In the genomic region with DNA sequence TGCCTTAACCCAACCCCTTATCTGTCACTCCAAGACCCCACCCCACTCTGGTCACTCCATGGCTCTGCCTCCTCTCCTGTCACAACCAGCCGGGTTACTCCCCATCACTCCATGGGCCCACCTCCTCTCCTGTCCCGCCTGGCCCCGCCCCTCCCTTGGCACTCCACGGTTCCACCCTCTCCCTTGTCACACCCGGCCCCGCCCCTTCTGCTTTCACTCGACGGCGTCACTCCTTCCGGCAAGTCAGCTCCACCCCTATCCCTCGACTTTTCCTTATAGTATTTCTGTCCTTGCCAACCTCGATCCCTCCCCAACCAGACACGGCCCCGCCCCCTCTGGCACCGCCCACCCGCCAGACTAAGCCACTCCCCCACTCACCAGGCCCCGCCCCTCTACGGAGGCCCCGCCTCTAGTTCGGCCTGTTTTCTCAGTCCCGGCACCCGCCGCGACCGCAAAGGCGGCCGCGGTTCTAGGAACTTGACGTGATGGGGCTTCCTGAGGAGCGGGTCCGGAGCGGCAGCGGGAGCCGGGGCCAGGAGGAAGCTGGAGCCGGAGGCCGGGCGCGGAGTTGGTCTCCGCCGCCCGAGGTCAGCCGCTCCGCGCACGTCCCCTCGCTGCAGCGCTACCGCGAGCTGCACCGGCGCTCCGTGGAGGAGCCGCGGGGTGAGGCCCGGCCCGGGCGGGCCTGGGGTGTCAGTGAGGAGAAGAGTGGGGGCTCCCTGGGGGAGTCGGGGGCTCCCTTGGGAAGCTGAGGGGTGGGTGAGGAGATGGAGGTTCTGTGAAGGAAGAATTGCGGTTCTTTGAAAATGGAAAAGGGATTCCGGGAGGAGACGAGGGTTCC, we compare ENCODE assay signal across 8 cellular contexts. TPM values are rescaled to one million over a fixed set of nuclear protein-coding genes. Genes with fewer than 3 reads are reported as not detected.
DNase-seq lines count a peak whose midpoint lies in the region; ATAC-seq and TF ChIP-seq lines count a peak whose summit lies in the region.

A gene with protein sequence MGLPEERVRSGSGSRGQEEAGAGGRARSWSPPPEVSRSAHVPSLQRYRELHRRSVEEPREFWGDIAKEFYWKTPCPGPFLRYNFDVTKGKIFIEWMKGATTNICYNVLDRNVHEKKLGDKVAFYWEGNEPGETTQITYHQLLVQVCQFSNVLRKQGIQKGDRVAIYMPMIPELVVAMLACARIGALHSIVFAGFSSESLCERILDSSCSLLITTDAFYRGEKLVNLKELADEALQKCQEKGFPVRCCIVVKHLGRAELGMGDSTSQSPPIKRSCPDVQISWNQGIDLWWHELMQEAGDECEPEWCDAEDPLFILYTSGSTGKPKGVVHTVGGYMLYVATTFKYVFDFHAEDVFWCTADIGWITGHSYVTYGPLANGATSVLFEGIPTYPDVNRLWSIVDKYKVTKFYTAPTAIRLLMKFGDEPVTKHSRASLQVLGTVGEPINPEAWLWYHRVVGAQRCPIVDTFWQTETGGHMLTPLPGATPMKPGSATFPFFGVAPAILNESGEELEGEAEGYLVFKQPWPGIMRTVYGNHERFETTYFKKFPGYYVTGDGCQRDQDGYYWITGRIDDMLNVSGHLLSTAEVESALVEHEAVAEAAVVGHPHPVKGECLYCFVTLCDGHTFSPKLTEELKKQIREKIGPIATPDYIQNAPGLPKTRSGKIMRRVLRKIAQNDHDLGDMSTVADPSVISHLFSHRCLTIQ (plus strand): TSS at position 452 of the 841 bp plus-strand sequence. CDS start 34 bp downstream, at position 486.

- peak within 1 kb of the TSS; percentile 84 for H3K4me3 Mint-ChIP-seq in activated CD4-positive, alpha-beta memory T cell treated with anti-CD3 and anti-CD28 coated beads for 36 hours

- H3K36me3 ChIP-seq in BE2C (no peaks in the 10 kb centered on the region), right lobe of liver (no peaks in the 10 kb centered on the region)

- H3K4me1 ChIP-seq in BE2C (peaks cover 11% of the 10 kb centered on the region), right lobe of liver (peaks cover 0 to 39% (median 12%) of the 10 kb centered on the region in 4 donors)

- H3K27ac Mint-ChIP-seq in activated CD4-positive, alpha-beta memory T cell treated with anti-CD3 and anti-CD28 coated beads for 36 hours = peak within 1 kb of the TSS; percentile 80

- H3K27me3 ChIP-seq in BE2C (no peaks in the 10 kb centered on the region), dorsolateral prefrontal cortex (no peaks in the 10 kb centered on the region), right lobe of liver (no peaks in the 10 kb centered on the region)

- POLR2A ChIA-PET in activated CD4-positive, alpha-beta memory T cell treated with anti-CD3 and anti-CD28 coated beads for 36 hours (lab: Charles Lee) = interaction anchor here (0.9 to 2.5 kb wide), 3 partner anchors 11 to 79 kb away, joined by 3 to 13 read pairs (median 3); partner anchors contain the start of genes GSS and MYH7B

- CTCF ChIA-PET in activated CD4-positive, alpha-beta memory T cell treated with anti-CD3 and anti-CD28 coated beads for 36 hours (lab: Charles Lee) = interaction anchor here (0.7 to 5.7 kb wide), 14 partner anchors 8 to 271 kb away, joined by 3 to 139 read pairs (median 4); partner anchors contain the start of genes EDEM2, GSS and MYH7B

- no peaks in the 10 kb centered on the region for H3K36me3 Mint-ChIP-seq in activated CD4-positive, alpha-beta memory T cell treated with anti-CD3 and anti-CD28 coated beads for 36 hours

- WGBS in right lobe of liver (ENCODE audit: insufficient coverage, low coverage, low lambda C conversion rate, missing lambda C conversion rate) = under 1% methylated on average over 59 of the region's 61 CpGs

- H3K27ac ChIP-seq in dorsolateral prefrontal cortex (peak within 1 kb of the TSS; percentile 39 to 96 (median 88)), right lobe of liver (peak within 1 kb of the TSS; percentile 71 to 91 (median 86))

- no peak for TF ChIP-seq CTCF in BE2C (IDR thresholded peaks at IDR 0.05; ENCODE audit: low read depth, low read length)
- TF ChIP-seq CTCF in dorsolateral prefrontal cortex (IDR thresholded peaks at IDR 0.05 in 54 of 56, conservative IDR thresholded peaks at IDR 0.05 in 2 of 56; ENCODE audit: low read depth in 1 of 56, partially characterized antibody in 56 of 56) = peak in 11 of 56 donors; percentile 2 to 41 (median 12)
- no peak for TF ChIP-seq CTCF in right lobe of liver (IDR thresholded peaks at IDR 0.05)

- intact Hi-C loops in activated CD4-positive, alpha-beta memory T cell treated with anti-CD3 and anti-CD28 coated beads for 36 hours (cut with micrococcal nuclease) = loop anchor here (1.0 to 10.0 kb wide), 5 partner anchors 15 to 738 kb away; partner anchors contain the start of genes NCOA6, SPAG4 and TRPC4AP
- intact Hi-C loops in dorsolateral prefrontal cortex (cut with DNase I) = loop anchor here in 1 of 2 donors (1.0 to 10.0 kb wide), 2 partner anchors 79 to 268 kb away; partner anchors contain the start of genes EDEM2, GSS and MYH7B
- intact Hi-C loops in right lobe of liver (cut with DNase I) = no loop called here

- no peaks in the 10 kb centered on the region for H3K9me3 ChIP-seq in BE2C
- H3K9me3 ChIP-seq in right lobe of liver = no peaks in the 10 kb centered on the region

- H3K4me3 ChIP-seq in BE2C (ENCODE audit: low read depth, low read length) (peak within 1 kb of the TSS; percentile 77), dorsolateral prefrontal cortex (peak within 1 kb of the TSS; percentile 58 to 95 (median 87)), right lobe of liver (peak within 1 kb of the TSS; percentile 61 to 78 (median 69))

- H3K9me3 Mint-ChIP-seq in activated CD4-positive, alpha-beta memory T cell treated with anti-CD3 and anti-CD28 coated beads for 36 hours = no peaks in the 10 kb centered on the region

- H3K4me1 Mint-ChIP-seq in activated CD4-positive, alpha-beta memory T cell treated with anti-CD3 and anti-CD28 coated beads for 36 hours (ENCODE audit: low read depth) = peaks cover 51% of the 10 kb centered on the region

- peak; percentile 87 for TF ChIP-seq POLR2A in right lobe of liver (IDR thresholded peaks at IDR 0.05)

- peak; percentile 100 for DNase-seq in BE2C
- peak; percentile 90 for DNase-seq in NCI-H774 (lab: John Stamatoyannopoulos, UW)
- DNase-seq in activated CD4-positive, alpha-beta memory T cell treated with anti-CD3 and anti-CD28 coated beads for 36 hours = peak; percentile 99
- DNase-seq in dorsolateral prefrontal cortex = peak; percentile 93 to 100 (median 98)
- peak; percentile 100 for DNase-seq in right lobe of liver
- DNase-seq in stimulated activated CD4-positive, alpha-beta T cell treated with anti-CD3 and anti-CD28 coated beads, Interleukin-4, amount 100 ng/mL, for 24 hours = peak; percentile 95

- H3K27me3 Mint-ChIP-seq in activated CD4-positive, alpha-beta memory T cell treated with anti-CD3 and anti-CD28 coated beads for 36 hours = no peaks in the 10 kb centered on the region

- ATAC-seq in GM19328 (IDR thresholded peaks at IDR 0.05; ENCODE audit: unreplicated experiment) (peak; percentile 51), HG03565 (IDR thresholded peaks at IDR 0.05; ENCODE audit: unreplicated experiment) (peak; percentile 37), right lobe of liver (peak; percentile 81 to 92 (median 86))

RNA-seq across cellular contexts. Expression of the gene that starts here (rescaled TPM):
- polyA plus RNA-seq in BE2C (2012; ENCODE audit: insufficient read depth, insufficient read length, low read depth) = 10.3 TPM
- total RNA-seq in activated CD4-positive, alpha-beta memory T cell treated with anti-CD3 and anti-CD28 coated beads for 36 hours = 10 to 100 TPM; 45.6 to 47.7 TPM
- 100 to 1,000 TPM in 2 of 120 experiments, 10 to 100 TPM in 118; 35.5 to 131 (median 55.8) TPM for total RNA-seq in dorsolateral prefrontal cortex
- 100 to 1,000 TPM in 1 of 6 experiments, 10 to 100 TPM in 5; 21.9 to 118 (median 45.7) TPM for total RNA-seq in right lobe of liver

Comparison
In these comparisons a context has a peak if more than half of its experiments do, and no peak if none do; other contexts are left out.
1. Peak in every context shown above with its lines: DNase-seq, ATAC-seq, H3K4me3 ChIP-seq and H3K27ac ChIP-seq.